Comparison of ENCODE assay signal across 16 cellular contexts in the genomic region with DNA sequence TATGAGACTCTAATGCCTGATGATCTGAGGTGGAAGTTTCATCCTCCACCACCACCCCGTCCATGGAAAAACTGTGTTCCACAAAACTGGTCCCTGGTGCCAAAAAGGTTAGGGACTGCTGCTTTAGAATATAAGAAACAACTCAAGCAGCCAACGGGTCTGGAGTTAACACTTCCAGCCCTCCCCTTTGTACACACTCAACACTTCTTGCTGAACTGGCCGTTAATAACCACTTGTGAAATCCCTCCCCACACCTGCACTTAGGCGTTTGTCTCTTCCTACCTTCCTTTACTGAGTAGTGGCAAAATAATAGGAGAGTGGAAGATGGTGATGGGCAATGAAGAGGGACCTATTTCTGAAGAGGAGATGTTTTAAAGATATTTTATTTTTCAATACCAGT. TPM values are rescaled to one million over a fixed set of nuclear protein-coding genes. Genes with fewer than 3 reads are reported as not detected.
A peak's percentile ranks its signal among the peaks of the same experiment; 100 is the strongest.
DNase-seq lines count a peak whose midpoint lies in the region; ATAC-seq and TF ChIP-seq lines count a peak whose summit lies in the region.
"Had no signal": no experiment of that assay in that cellular context is flagged by ENCODE, and none has a peak within 500 bp of the region (broad histone marks: within the 10 kb centered on the region; RNA-seq: fewer than 3 reads in every experiment).

No MANE protein-coding gene starts in this region.

- no peaks in the 10 kb centered on the region for H3K9me3 ChIP-seq in upper lobe of right lung
- H3K9me3 ChIP-seq: BLaER1 treated with 17β-estradiol and CSF1 and Interleukin-3, amounts not matched to agents 10 nM and 100 nM had no signal

- no peak overlapping the region for H3K27ac ChIP-seq in upper lobe of right lung
- H3K27ac ChIP-seq: BLaER1 treated with 17β-estradiol and CSF1 and Interleukin-3, amounts not matched to agents 10 nM and 100 nM had no signal

- DNase-seq in DMS79 treated with DMSO at 0.1 percent for 48 hours (lab: John Stamatoyannopoulos, UW) (peak; percentile 40), DMS79 (lab: John Stamatoyannopoulos, UW) (no peak), NCI-H2196 (lab: John Stamatoyannopoulos, UW; ENCODE audit: unreplicated experiment) (peak; percentile 13), NCI-H2196 treated with DMSO at 0.1 percent for 48 hours (lab: John Stamatoyannopoulos, UW; ENCODE audit: unreplicated experiment) (no peak), NCI-H510A treated with DMSO at 0.1 percent for 48 hours (lab: John Stamatoyannopoulos, UW) (peak; percentile 63), upper lobe of right lung (no peak), T-cell (no peak)
- DNase-seq: 8988T; Calu3; CD4-positive, alpha-beta T cell; DMS 273 treated with DMSO at 0.1 percent for 48 hours; GF-D8; GOT3; H9 had no signal

- POLR2A ChIA-PET in T-cell (lab: Charles Lee) = no interaction called here

- no peaks in the 10 kb centered on the region for H3K27me3 Mint-ChIP-seq in T-cell
- H3K27me3 Mint-ChIP-seq: CD4-positive, alpha-beta T cell had no signal

- no peak overlapping the region for H3K4me3 ChIP-seq in upper lobe of right lung
- H3K4me3 ChIP-seq: BLaER1 treated with 17β-estradiol and CSF1 and Interleukin-3, amounts not matched to agents 10 nM and 100 nM had no signal

- TF ChIP-seq CTCF in upper lobe of right lung (IDR thresholded peaks at IDR 0.05) = no peak

- ATAC-seq in upper lobe of right lung = peak; percentile 76
- ATAC-seq in T-cell (replicated peaks in 1 of 4) = no peak

- H3K4me3 Mint-ChIP-seq in T-cell = no peak overlapping the region
- H3K4me3 Mint-ChIP-seq: CD4-positive, alpha-beta T cell; H9 had no signal

- H3K27me3 ChIP-seq in upper lobe of right lung = no peaks in the 10 kb centered on the region
- H3K27me3 ChIP-seq: BLaER1 treated with 17β-estradiol and CSF1 and Interleukin-3, amounts not matched to agents 10 nM and 100 nM had no signal

- peaks cover 50% of the 10 kb centered on the region for H3K36me3 Mint-ChIP-seq in T-cell

- H3K27ac Mint-ChIP-seq in T-cell = no peak overlapping the region
- H3K27ac Mint-ChIP-seq: CD4-positive, alpha-beta T cell; H9 had no signal

- intact Hi-C loops in upper lobe of right lung (cut with DNase I) = no loop called here

- H3K4me1 ChIP-seq in upper lobe of right lung = no peaks in the 10 kb centered on the region

- CTCF ChIA-PET in T-cell (lab: Charles Lee) = interaction anchor here in 1 of 2 donors (0.7 kb wide), 1 partner anchor 73 kb away, joined by 3 read pairs; no protein-coding TSS in a partner anchor

- H3K9me3 Mint-ChIP-seq in T-cell = no peaks in the 10 kb centered on the region
- H3K9me3 Mint-ChIP-seq: CD4-positive, alpha-beta T cell; H9 had no signal

- peaks cover 6% of the 10 kb centered on the region for H3K36me3 ChIP-seq in upper lobe of right lung

- peaks cover 17 to 48% (median 27%) of the 10 kb centered on the region in 3 donors for H3K4me1 Mint-ChIP-seq in T-cell

RNA-seq across cellular contexts. Expression of a gene that starts 10.5 kb away (rescaled TPM):
- total RNA-seq in upper lobe of right lung (15.2 TPM), T-cell (10 to 100 TPM; 14.0 to 25.4 (median 19.2) TPM)

RNA-seq across cellular contexts. Expression of a gene that starts 55.9 kb away (rescaled TPM):
- total RNA-seq in upper lobe of right lung (not detected), T-cell (under 1 TPM in 1 of 5 donors, not detected in 4; 0.07 TPM)
- total RNA-seq: CD4-positive, alpha-beta T cell; HT1080 had no signal

Comparison
In these comparisons a context has a peak if more than half of its experiments do, and no peak if none do; other contexts are left out.
1. DNase-seq: peak in DMS79 treated with DMSO at 0.1 percent for 48 hours (single experiment), NCI-H2196 (single experiment) and NCI-H510A treated with DMSO at 0.1 percent for 48 hours (single experiment); none in DMS79 (single experiment), NCI-H2196 treated with DMSO at 0.1 percent for 48 hours (single experiment), upper lobe of right lung (single experiment) and T-cell (0 of 34).